Comparison of ENCODE assay signal across 30 cellular contexts in the genomic region with DNA sequence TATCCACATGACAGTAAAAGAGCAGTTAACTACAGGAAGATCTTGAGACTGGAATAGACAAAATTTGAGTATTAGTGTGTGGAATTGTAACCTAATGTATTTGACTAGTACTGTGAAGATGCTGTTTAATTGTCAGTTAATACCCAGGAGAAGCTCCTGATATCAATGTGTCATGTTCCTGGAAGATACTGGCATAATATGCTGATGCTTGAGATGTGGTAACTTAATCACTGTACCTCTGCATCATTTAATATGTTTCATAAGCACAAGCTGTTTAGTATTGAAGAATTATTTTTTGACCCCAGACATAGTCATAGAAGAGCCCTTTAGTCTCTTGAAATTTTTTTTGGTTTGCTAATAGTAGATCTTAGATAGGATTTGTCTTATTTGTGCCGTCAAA.
"Had no signal": no experiment of that assay in that cellular context is flagged by ENCODE, and none has a peak within 500 bp of the region (broad histone marks: within the 10 kb centered on the region; RNA-seq: fewer than 3 reads in every experiment).

No MANE protein-coding gene starts in this region.

- H3K9me3 Mint-ChIP-seq: activated CD4-positive, alpha-beta memory T cell treated with anti-CD3 and anti-CD28 coated beads for 36 hours; activated T-cell treated with anti-CD3 and anti-CD28 coated beads, Interleukin-2, amount 50 U/mL, for 24 hours; dendritic cell treated with granulocyte-macrophage colony-stimulating factor and Interleukin-4, amounts not matched to agents 40 ng/mL and 50 ng/mL, for 4 days; stimulated activated memory B cell treated with anti-CD40 and anti-IgM and Interleukin-4, amounts not matched to agents 10 μg/mL and 1 μg/mL and 100 μg/mL, for 72 hours; stimulated activated naive CD8-positive, alpha-beta T cell treated with anti-CD3 and anti-CD28 coated beads, Interleukin-15, amount 100 ng/mL, for 72 hours; type B pancreatic cell had no signal

- H3K27ac ChIP-seq: breast epithelium, foreskin keratinocyte, left ventricle myocardium inferior, pancreas, prostate gland, sigmoid colon, uterus, VCaP had no signal

- H3K27me3 ChIP-seq: breast epithelium, foreskin keratinocyte, pancreas, sigmoid colon, uterus had no signal

- H3K27ac Mint-ChIP-seq: dendritic cell treated with granulocyte-macrophage colony-stimulating factor and Interleukin-4, amounts not matched to agents 40 ng/mL and 50 ng/mL, for 4 days; endodermal cell; nephron progenitor cell; stimulated activated naive CD8-positive, alpha-beta T cell treated with anti-CD3 and anti-CD28 coated beads, Interleukin-15, amount 100 ng/mL, for 72 hours; type B pancreatic cell had no signal

- DNase-seq: activated CD4-positive, alpha-beta memory T cell treated with anti-CD3 and anti-CD28 coated beads for 36 hours; activated CD4-positive, alpha-beta T cell treated with anti-CD3 and anti-CD28 coated beads for 4 hours; activated CD8-positive, alpha-beta memory T cell treated with anti-CD3 and anti-CD28 coated beads, Interleukin-2, amount 50 U/mL, for 48 hours; activated naive CD4-positive, alpha-beta T cell; activated T-cell treated with anti-CD3 and anti-CD28 coated beads, Interleukin-2, amount 50 U/mL, for 24 hours; central memory CD4-positive, alpha-beta T cell; endodermal cell; foreskin keratinocyte; islet precursor cell; left ventricle myocardium inferior; mesendoderm; mucosa of descending colon; nephron progenitor cell; pancreas; retina; sigmoid colon; small intestine; stimulated activated CD4-positive, alpha-beta T cell treated with anti-CD3 and anti-CD28 coated beads, Interleukin-4, amount 100 ng/mL, for 24 hours; stimulated activated naive CD8-positive, alpha-beta T cell treated with anti-CD3 and anti-CD28 coated beads, Interleukin-15, amount 100 ng/mL, for 72 hours; substantia nigra; T-helper 9 cell; uterus had no signal

- H3K4me1 ChIP-seq: breast epithelium, foreskin keratinocyte, prostate gland had no signal

- H3K4me3 Mint-ChIP-seq: activated CD4-positive, alpha-beta memory T cell treated with anti-CD3 and anti-CD28 coated beads for 36 hours; dendritic cell treated with granulocyte-macrophage colony-stimulating factor and Interleukin-4, amounts not matched to agents 40 ng/mL and 50 ng/mL, for 4 days; endodermal cell; nephron progenitor cell; stimulated activated memory B cell treated with anti-CD40 and anti-IgM and Interleukin-4, amounts not matched to agents 10 μg/mL and 1 μg/mL and 100 μg/mL, for 72 hours; type B pancreatic cell had no signal

- H3K4me3 ChIP-seq: breast epithelium, left ventricle myocardium inferior, lung, mucosa of descending colon, pancreas, prostate gland, sigmoid colon, uterus had no signal

- H3K27me3 Mint-ChIP-seq: activated CD4-positive, alpha-beta memory T cell treated with anti-CD3 and anti-CD28 coated beads for 36 hours; activated T-cell treated with anti-CD3 and anti-CD28 coated beads, Interleukin-2, amount 50 U/mL, for 24 hours; dendritic cell treated with granulocyte-macrophage colony-stimulating factor and Interleukin-4, amounts not matched to agents 40 ng/mL and 50 ng/mL, for 4 days; stimulated activated memory B cell treated with anti-CD40 and anti-IgM and Interleukin-4, amounts not matched to agents 10 μg/mL and 1 μg/mL and 100 μg/mL, for 72 hours; stimulated activated naive CD8-positive, alpha-beta T cell treated with anti-CD3 and anti-CD28 coated beads, Interleukin-15, amount 100 ng/mL, for 72 hours; type B pancreatic cell had no signal

- H3K9me3 ChIP-seq: breast epithelium, left ventricle myocardium inferior, mucosa of descending colon, pancreas, prostate gland, sigmoid colon, uterus had no signal

- ATAC-seq: esophagus mucosa; foreskin keratinocyte; mucosa of descending colon; pancreas; stimulated activated memory B cell treated with anti-CD40 and anti-IgM and Interleukin-4, amounts not matched to agents 10 μg/mL and 1 μg/mL and 100 μg/mL, for 72 hours had no signal

- H3K36me3 ChIP-seq: breast epithelium, left ventricle myocardium inferior, pancreas, prostate gland, sigmoid colon, uterus had no signal
